17 cellular contexts compared by ENCODE assay signal in the genomic region with DNA sequence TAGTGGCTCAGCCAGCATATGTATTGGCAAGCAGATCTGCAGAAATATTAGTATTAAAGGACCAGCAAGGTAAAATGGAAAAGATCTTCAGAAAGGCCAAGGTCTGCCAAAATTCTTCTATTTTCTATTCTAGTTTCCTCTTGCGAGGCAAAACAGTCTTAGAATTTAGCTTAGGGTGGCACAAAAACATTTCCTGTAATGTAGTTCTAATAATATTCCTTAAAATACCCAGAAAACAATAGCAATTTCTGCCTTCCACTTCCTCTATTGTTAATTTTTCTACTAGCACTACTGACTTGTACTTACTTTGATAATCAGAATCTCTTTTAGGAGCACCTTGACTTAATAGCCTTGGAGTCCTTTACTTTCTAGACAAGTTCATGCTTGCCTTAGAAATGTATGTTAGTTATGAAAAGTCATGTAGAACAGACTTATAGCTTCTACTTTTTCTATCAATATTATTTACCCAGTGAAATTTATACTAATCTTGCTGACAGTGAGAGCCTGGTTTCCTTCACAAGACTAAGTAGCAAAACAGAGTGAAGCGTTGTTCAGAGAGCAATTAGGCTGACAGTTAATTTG. TPM values are rescaled to one million over a fixed set of nuclear protein-coding genes. Genes with fewer than 3 reads are reported as not detected.
DNase-seq lines count a peak whose midpoint lies in the region; ATAC-seq, FAIRE-seq and TF ChIP-seq lines count a peak whose summit lies in the region.
"Had no signal": no experiment of that assay in that cellular context is flagged by ENCODE, and none has a peak within 500 bp of the region (broad histone marks: within the 10 kb centered on the region; RNA-seq: fewer than 3 reads in every experiment).

No MANE protein-coding gene starts in this region.

- BruUV-seq in endothelial cell of umbilical vein (replicated peaks; lab: Mats Ljungman, UMichigan) = no TSS peak

- H3K36me3 ChIP-seq in endothelial cell of umbilical vein (ENCODE audit: control insufficient read depth in 2 of 2, extremely low read depth in 1 of 2, insufficient read depth in 2 of 2, low read length in 2 of 2) (no peaks in the 10 kb centered on the region), uterus (no peaks in the 10 kb centered on the region)

- peaks cover 27% of the 10 kb centered on the region for H3K4me1 ChIP-seq in endothelial cell of umbilical vein (ENCODE audit: control insufficient read depth, extremely low read depth, insufficient read depth, low read length)
- peaks cover 0 to 5% of the 10 kb centered on the region in 2 donors for H3K4me1 ChIP-seq in uterus
- H3K4me1 ChIP-seq: A549 had no signal

- no peak for DNase-seq in activated naive CD4-positive, alpha-beta T cell treated with anti-CD3 and anti-CD28 coated beads, Interleukin-2, amount 50 U/mL, for 16 hours
- DNase-seq in endothelial cell of umbilical vein (ENCODE audit: low read depth, low spot score) (peak; percentile 69), mesothelial cell of epicardium (ENCODE audit: low spot score in 2 of 2, unreplicated experiment in 2 of 2) (no peak), uterus (no peak), NCI-H2107 (lab: John Stamatoyannopoulos, UW) (no peak), omental fat pad (ENCODE audit: low spot score) (no peak)
- DNase-seq: activated CD4-positive, alpha-beta T cell treated with anti-CD3 and anti-CD28 coated beads for 1 hour; effector CD4-positive, alpha-beta T cell; KBM-7; naive thymus-derived CD8-positive, alpha-beta T cell; NCI-H510A; retina; stimulated activated naive CD4-positive, alpha-beta T cell treated with Interleukin-2 at 50 U/mL for 16 hours had no signal

- H3K4me3 ChIP-seq in endothelial cell of umbilical vein (replicated peaks in 1 of 3; ENCODE audit: insufficient read depth in 1 of 3, low read depth in 1 of 3, low read length in 3 of 3) (peak overlapping the region in 1 of 3 experiments; percentile 1), uterus (no peak overlapping the region)
- H3K4me3 ChIP-seq: A549 had no signal

- H3K36me3 Mint-ChIP-seq in activated naive CD4-positive, alpha-beta T cell treated with anti-CD3 and anti-CD28 coated beads, Interleukin-2, amount 50 U/mL, for 24 hours = peaks cover 6% of the 10 kb centered on the region
- no peaks in the 10 kb centered on the region for H3K36me3 Mint-ChIP-seq in mesothelial cell of epicardium

- intact Hi-C loops in endothelial cell of umbilical vein (cut with micrococcal nuclease) (loop anchor here (1.0 kb wide), 1 partner anchor 10 kb away; no protein-coding TSS in a partner anchor), uterus (cut with DNase I; ENCODE audit: low total_unique reads) (no loop called here)

- H3K27ac Mint-ChIP-seq in activated naive CD4-positive, alpha-beta T cell treated with anti-CD3 and anti-CD28 coated beads, Interleukin-2, amount 50 U/mL, for 24 hours = peak overlapping the region; percentile 76
- H3K27ac Mint-ChIP-seq in mesothelial cell of epicardium = peak overlapping the region; percentile 77

- H3K4me1 Mint-ChIP-seq in activated naive CD4-positive, alpha-beta T cell treated with anti-CD3 and anti-CD28 coated beads, Interleukin-2, amount 50 U/mL, for 24 hours = peaks cover 55% of the 10 kb centered on the region
- H3K4me1 Mint-ChIP-seq in mesothelial cell of epicardium = peaks cover 40% of the 10 kb centered on the region

- no peaks in the 10 kb centered on the region for H4K20me1 ChIP-seq in endothelial cell of umbilical vein (replicated peaks; ENCODE audit: control insufficient read depth, extremely low read depth, insufficient read depth, low read length)

- CTCF ChIA-PET in endothelial cell of umbilical vein (lab: Charles Lee) = interaction anchor here (1.4 to 1.6 kb wide), 2 partner anchors 8 to 143 kb away, joined by 4 to 7 read pairs; no protein-coding TSS in a partner anchor

- H3K4me3 Mint-ChIP-seq in activated naive CD4-positive, alpha-beta T cell treated with anti-CD3 and anti-CD28 coated beads, Interleukin-2, amount 50 U/mL, for 24 hours = no peak overlapping the region
- peak overlapping the region; percentile 7 for H3K4me3 Mint-ChIP-seq in mesothelial cell of epicardium

- H3K79me2 ChIP-seq in endothelial cell of umbilical vein (ENCODE audit: control insufficient read depth, insufficient read depth, low read length) = no peaks in the 10 kb centered on the region

- H3K4me2 ChIP-seq in endothelial cell of umbilical vein (ENCODE audit: insufficient read depth, low read length) = peak overlapping the region; percentile 75
- H3K4me2 ChIP-seq: A549 had no signal

- H3K27ac ChIP-seq in endothelial cell of umbilical vein (ENCODE audit: insufficient read depth, low read depth, low read length) (no peak overlapping the region), uterus (peak overlapping the region; percentile 24 to 53)
- H3K27ac ChIP-seq: A549 had no signal

- POLR2A ChIA-PET in endothelial cell of umbilical vein (lab: Charles Lee) = interaction anchor here (0.6 kb wide), 1 partner anchor 24 kb away, joined by 3 read pairs; the partner anchor contains the start of gene LPAR6

- no peaks in the 10 kb centered on the region for H3K9me1 ChIP-seq in endothelial cell of umbilical vein (replicated peaks; ENCODE audit: control insufficient read depth, extremely low read depth, insufficient read depth, low read length)

- no peaks in the 10 kb centered on the region for H3K9me3 Mint-ChIP-seq in activated naive CD4-positive, alpha-beta T cell treated with anti-CD3 and anti-CD28 coated beads, Interleukin-2, amount 50 U/mL, for 24 hours
- no peaks in the 10 kb centered on the region for H3K9me3 Mint-ChIP-seq in mesothelial cell of epicardium
- H3K9me3 Mint-ChIP-seq: naive thymus-derived CD8-positive, alpha-beta T cell had no signal

- no peaks in the 10 kb centered on the region for H3K27me3 ChIP-seq in endothelial cell of umbilical vein (ENCODE audit: control insufficient read depth in 2 of 2, insufficient read depth in 2 of 2, low read length in 2 of 2)
- no peaks in the 10 kb centered on the region for H3K27me3 ChIP-seq in uterus

- H3K27me3 Mint-ChIP-seq in activated naive CD4-positive, alpha-beta T cell treated with anti-CD3 and anti-CD28 coated beads, Interleukin-2, amount 50 U/mL, for 24 hours = no peaks in the 10 kb centered on the region
- no peaks in the 10 kb centered on the region for H3K27me3 Mint-ChIP-seq in mesothelial cell of epicardium (ENCODE audit: low read depth)
- H3K27me3 Mint-ChIP-seq: naive thymus-derived CD8-positive, alpha-beta T cell had no signal

- no peak for TF ChIP-seq CTCF in endothelial cell of umbilical vein (IDR thresholded peaks at IDR 0.05; ENCODE audit: extremely low read depth in 1 of 2, insufficient read depth in 1 of 2, low read depth in 1 of 2, low read length in 2 of 2)
- TF ChIP-seq CTCF in mesothelial cell of epicardium (IDR thresholded peaks at IDR 0.05; ENCODE audit: unreplicated experiment) = no peak
- TF ChIP-seq CTCF in uterus (IDR thresholded peaks at IDR 0.05) = no peak
- no peak for TF ChIP-seq CTCF in omental fat pad (IDR thresholded peaks at IDR 0.05)

- ATAC-seq in GM18870 (IDR thresholded peaks at IDR 0.05; ENCODE audit: unreplicated experiment) = no peak
- no peak for ATAC-seq in omental fat pad (ENCODE audit: low FRiP score)
- ATAC-seq: A549; naive thymus-derived CD8-positive, alpha-beta T cell had no signal

- TF ChIP-seq POLR2A in endothelial cell of umbilical vein (IDR thresholded peaks at IDR 0.05; ENCODE audit: low read depth, low read length) (no peak), uterus (IDR thresholded peaks at IDR 0.05) (no peak)

- peak; percentile 80 for FAIRE-seq in endothelial cell of umbilical vein (lab: Jason Lieb, UNC)
- FAIRE-seq: A549, H54 had no signal

- no peak overlapping the region for H2AFZ ChIP-seq in endothelial cell of umbilical vein (ENCODE audit: low read depth, low read length)

- H3K9me3 ChIP-seq in endothelial cell of umbilical vein (replicated peaks; ENCODE audit: control insufficient read depth, insufficient read depth, low read length) (no peaks in the 10 kb centered on the region), uterus (no peaks in the 10 kb centered on the region)
- H3K9me3 ChIP-seq: A549 had no signal

- H3K9ac ChIP-seq in endothelial cell of umbilical vein (replicated peaks; ENCODE audit: extremely low read depth, insufficient read depth, low read length) = no peak overlapping the region

- dilution Hi-C loops in endothelial cell of umbilical vein (cut with MboI; ENCODE audit: extremely low pct_ligation_motif_present, low sequenced_read_pairs) = no loop called here

TF ChIP-seq in endothelial cell of umbilical vein, 7 proteins besides CTCF, POLR2A, EP300 and RAD21:
- TF ChIP-seq GATA2 (IDR thresholded peaks at IDR 0.05; ENCODE audit: insufficient read depth, insufficient read length, low read depth, low read length) (no peak), FOS (IDR thresholded peaks at IDR 0.05; ENCODE audit: borderline replicate concordance, insufficient read depth, low read length) (no peak), JUN (IDR thresholded peaks at IDR 0.05; ENCODE audit: borderline replicate concordance, insufficient read depth, insufficient read length, low read depth) (no peak), EZH2 (IDR thresholded peaks at IDR 0.05; ENCODE audit: borderline replicate concordance, low read depth, low read length, severe bottlenecking) (no peak), POLR2AphosphoS5 (IDR thresholded peaks at IDR 0.05; ENCODE audit: insufficient read depth, low read depth, low read length) (no peak), MYC (IDR thresholded peaks at IDR 0.05; ENCODE audit: low read depth, low read length) (no peak), MAX (IDR thresholded peaks at IDR 0.05; ENCODE audit: insufficient read depth, insufficient read length) (no peak)
TF ChIP-seq in endothelial cell of umbilical vein: peak in this region for 0.

RNA-seq across cellular contexts. Expression of gene LPAR6, which starts 23.8 kb away (rescaled TPM):
- total RNA-seq in endothelial cell of umbilical vein (22.3 and 22.9 TPM in 2 replicates), mesothelial cell of epicardium (19.4 to 21.7 TPM (median 21.1 TPM) in 3 replicates), uterus (10 to 100 TPM; 13.1 to 85.9 (median 38.9) TPM), omental fat pad (10 to 100 TPM; 19.0 to 87.6 (median 33.4) TPM)
- 12.0 and 14.5 TPM in 2 replicates for polyA plus RNA-seq in endothelial cell of umbilical vein
- polyA plus RNA-seq in endothelial cell of umbilical vein (2011; cell fraction: cytosol; rRNA removed) = 14.7 and 16.3 TPM in 2 replicates
- polyA plus RNA-seq in endothelial cell of umbilical vein (2011; cell fraction: nucleus; rRNA removed) = 19.0 and 26.0 TPM in 2 replicates
- 16.4 and 17.9 TPM in 2 replicates for polyA plus RNA-seq in endothelial cell of umbilical vein (2012)
- 16.7 and 17.5 TPM in 2 replicates for polyA minus RNA-seq in endothelial cell of umbilical vein
- polyA minus RNA-seq in endothelial cell of umbilical vein (2011; cell fraction: cytosol; rRNA and poly(A)+ RNA removed) = not detected
- 20.0 and 23.5 TPM in 2 replicates for polyA minus RNA-seq in endothelial cell of umbilical vein (2011; cell fraction: nucleus; rRNA and poly(A)+ RNA removed)
